ENCODE assay signal across 1 cellular context in genomic region chr5:96935556-96936430, GRCh38.
TF ChIP-seq lines count a peak whose summit lies in the region.

Gene LNPEP, plus strand, starts transcription at chr5:96936080. Its CDS starts 76 bp downstream, at chr5:96936156.

TF ChIP-seq in HEK293, 187 proteins besides CTCF, POLR2A, EP300 and RAD21 (continued from another document and continues in another):
- TF ChIP-seq OVOL3 (tag by site-specific recombination; IDR thresholded peaks at IDR 0.05) = peak; percentile 29; the same call in 1 of the 2 replicates
- TF ChIP-seq ZNF837 (tag by site-specific recombination; IDR thresholded peaks at IDR 0.05) = no peak
- peak; percentile 98 for TF ChIP-seq KLF7 (tag by site-specific recombination; IDR thresholded peaks at IDR 0.05; ENCODE audit: borderline replicate concordance)
- TF ChIP-seq ZNF449 (tag by site-specific recombination; IDR thresholded peaks at IDR 0.05) = peak; percentile 74; the same call in 1 of the 2 replicates
- peak; percentile 96 for TF ChIP-seq ZBTB7A (tag by site-specific recombination; IDR thresholded peaks at IDR 0.05; ENCODE audit: low read depth)
- TF ChIP-seq ZNF404 (tag by site-specific recombination; IDR thresholded peaks at IDR 0.05) = no peak
- TF ChIP-seq ZEB2 (tag by site-specific recombination; IDR thresholded peaks at IDR 0.05) = peak; percentile 98
- TF ChIP-seq ZNF223 (tag by site-specific recombination; IDR thresholded peaks at IDR 0.05) = no peak
- peak; percentile 96 for TF ChIP-seq ZXDB (tag by site-specific recombination; IDR thresholded peaks at IDR 0.05)
- peak; percentile 96 for TF ChIP-seq PATZ1 (tag by site-specific recombination; IDR thresholded peaks at IDR 0.05)
- TF ChIP-seq ZNF24 (tag by site-specific recombination; IDR thresholded peaks at IDR 0.05) = peak; percentile 62; the same call in 1 of the 2 replicates
- peak; percentile 82; the same call in 1 of the 2 replicates for TF ChIP-seq ZBTB44 (tag by site-specific recombination; IDR thresholded peaks at IDR 0.05)
- peak; percentile 99 for TF ChIP-seq IKZF3 (tag by site-specific recombination; IDR thresholded peaks at IDR 0.05)
- peak; percentile 68; the same call in 1 of the 2 replicates for TF ChIP-seq ZNF394 (tag by site-specific recombination; IDR thresholded peaks at IDR 0.05; ENCODE audit: borderline replicate concordance)
- no peak for TF ChIP-seq ZNF416 (tag by site-specific recombination; IDR thresholded peaks at IDR 0.05)
- peak; percentile 70; the same call in 1 of the 2 replicates for TF ChIP-seq ZBTB1 (tag by site-specific recombination; IDR thresholded peaks at IDR 0.05)
- TF ChIP-seq PRDM10 (tag by site-specific recombination; IDR thresholded peaks at IDR 0.05) = peak; percentile 88
- 0 out of 2 replicates have a peak, but pooled peaks have one; percentile 8 for TF ChIP-seq MEIS1 (CRISPR knock-in tag; IDR thresholded peaks at IDR 0.05; ENCODE audit: borderline replicate concordance)
- peak; percentile 50; the same call in 1 of the 2 replicates for TF ChIP-seq ZBTB6 (tag by site-specific recombination; IDR thresholded peaks at IDR 0.05)
- TF ChIP-seq ZBTB20 (tag by site-specific recombination; IDR thresholded peaks at IDR 0.05) = peak; percentile 91
- TF ChIP-seq TRIM28 (IDR thresholded peaks at IDR 0.05; ENCODE audit: borderline replicate concordance, low read length) = no peak
- TF ChIP-seq ZNF335 (tag by site-specific recombination; conservative IDR thresholded peaks at IDR 0.05) = peak; percentile 95
- no peak for TF ChIP-seq ZNF792 (tag by site-specific recombination; IDR thresholded peaks at IDR 0.05)
- no peak for TF ChIP-seq ZNF670 (tag by site-specific recombination; IDR thresholded peaks at IDR 0.05; ENCODE audit: low read depth)
- peak; percentile 100 for TF ChIP-seq ZNF366 (tag by site-specific recombination; conservative IDR thresholded peaks at IDR 0.05)
- TF ChIP-seq BCL6B (tag by site-specific recombination; IDR thresholded peaks at IDR 0.05) = no peak
- TF ChIP-seq ZNF501 (tag by site-specific recombination; IDR thresholded peaks at IDR 0.05) = peak; percentile 61
- no peak for TF ChIP-seq ZNF830 (tag by site-specific recombination; IDR thresholded peaks at IDR 0.05; ENCODE audit: low read depth)
- TF ChIP-seq INSM2 (tag by site-specific recombination; IDR thresholded peaks at IDR 0.05) = peak; percentile 60; the same call in 1 of the 2 replicates
- no peak for TF ChIP-seq ZNF248 (tag by site-specific recombination; IDR thresholded peaks at IDR 0.05)
- TF ChIP-seq ZNF639 (tag by site-specific recombination; IDR thresholded peaks at IDR 0.05) = peak; percentile 71
- TF ChIP-seq WT1 (tag by site-specific recombination; IDR thresholded peaks at IDR 0.05) = peak; percentile 83
- peak; percentile 95 for TF ChIP-seq KLF9 (tag by site-specific recombination; IDR thresholded peaks at IDR 0.05; ENCODE audit: low read depth)
- peak; percentile 19; the same call in 1 of the 2 replicates for TF ChIP-seq GLI4 (tag by site-specific recombination; IDR thresholded peaks at IDR 0.05)
- no peak for TF ChIP-seq ZNF785 (tag by site-specific recombination; IDR thresholded peaks at IDR 0.05)
- peak; percentile 70 for TF ChIP-seq BCL11B (tag by site-specific recombination; IDR thresholded peaks at IDR 0.05; ENCODE audit: low read depth)
- no peak for TF ChIP-seq ZNF19 (tag by site-specific recombination; IDR thresholded peaks at IDR 0.05; ENCODE audit: low read depth)
- no peak for TF ChIP-seq ZNF488 (tag by site-specific recombination; IDR thresholded peaks at IDR 0.05)
- TF ChIP-seq ZNF561 (tag by site-specific recombination; IDR thresholded peaks at IDR 0.05; ENCODE audit: borderline replicate concordance) = peak; percentile 97
- TF ChIP-seq ZSCAN30 (tag by site-specific recombination; IDR thresholded peaks at IDR 0.05) = peak; percentile 97
- peak; percentile 41 for TF ChIP-seq ZFHX2 (tag by site-specific recombination; conservative IDR thresholded peaks at IDR 0.05)
- no peak for TF ChIP-seq ZNF274 (IDR thresholded peaks at IDR 0.05; ENCODE audit: low read length)
- TF ChIP-seq ZNF274 (tag by site-specific recombination; IDR thresholded peaks at IDR 0.05; ENCODE audit: borderline replicate concordance) = no peak
- TF ChIP-seq SP3 (tag by site-specific recombination; IDR thresholded peaks at IDR 0.05) = peak; percentile 94
